In genomic region chr6:166627039-166627874, GRCh38 we compare ENCODE assay signal across 8 cellular contexts. TPM values are rescaled to one million over a fixed set of nuclear protein-coding genes. Genes with fewer than 3 reads are reported as not detected.
DNase-seq lines count a peak whose midpoint lies in the region; ATAC-seq and TF ChIP-seq lines count a peak whose summit lies in the region.

Gene RPS6KA2 (minus strand): TSS chr6:166627251. CDS start chr6:166627019, 232 bp downstream.

- H3K79me2 ChIP-seq in smooth muscle cell (ENCODE audit: low read depth), result peaks cover 3% of the 10 kb centered on the region

- CTCF ChIA-PET in activated B cell treated with CpG ODN at 0.5 μM for 24 hours (lab: Charles Lee), result interaction anchor here (0.7 to 1.2 kb wide), 5 partner anchors 139 to 494 kb away, joined by 3 to 4 read pairs (median 4); no protein-coding TSS in a partner anchor

- peak within 1 kb of the TSS; percentile 38 for H2AFZ ChIP-seq in smooth muscle cell (ENCODE audit: low read depth)

- ATAC-seq in GM18909 (IDR thresholded peaks at IDR 0.05; ENCODE audit: poor library complexity, unreplicated experiment) (peak; percentile 93), HG03159 (IDR thresholded peaks at IDR 0.05; ENCODE audit: unreplicated experiment) (peak; percentile 88), activated B cell treated with CpG ODN at 0.5 μM for 24 hours (ENCODE audit: low read depth) (peak; percentile 93)

- POLR2A ChIA-PET in activated B cell treated with CpG ODN at 0.5 μM for 24 hours (lab: Charles Lee), result interaction anchor here (0.7 to 2.5 kb wide), 14 partner anchors 14 to 1326 kb away, joined by 3 to 67 read pairs (median 4); partner anchors contain the start of gene RAMACL

- H3K4me2 ChIP-seq in smooth muscle cell, result peak within 1 kb of the TSS; percentile 93

- H3K27ac ChIP-seq in caudate nucleus (ENCODE audit: low read depth, low read length), result peak within 1 kb of the TSS; percentile 92
- H3K27ac ChIP-seq in smooth muscle cell (ENCODE audit: low read depth), result peak within 1 kb of the TSS; percentile 84

- no peaks in the 10 kb centered on the region for H3K36me3 ChIP-seq in smooth muscle cell (ENCODE audit: low read depth)

- intact Hi-C loops in activated B cell treated with CpG ODN at 0.5 μM for 24 hours (cut with micrococcal nuclease), result loop anchor here (1.0 to 10.0 kb wide), 13 partner anchors 11 to 420 kb away; partner anchors contain the start of genes CEP43 and SFT2D1

- H4K20me1 ChIP-seq in smooth muscle cell (ENCODE audit: low read depth), result no peaks in the 10 kb centered on the region

- no peaks in the 10 kb centered on the region for H3F3A ChIP-seq in smooth muscle cell (ENCODE audit: low read depth)

- TF ChIP-seq CTCF in activated B cell treated with CpG ODN at 0.5 μM for 24 hours (IDR thresholded peaks at IDR 0.05) (no peak), smooth muscle cell (IDR thresholded peaks at IDR 0.05; ENCODE audit: borderline replicate concordance, insufficient read depth, poor library complexity, severe bottlenecking) (no peak)

- DNase-seq in AG08396 (ENCODE audit: low spot score), result peak; percentile 98
- peak; percentile 95 for DNase-seq in NCI-H2227 (lab: John Stamatoyannopoulos, UW; ENCODE audit: unreplicated experiment)
- peak; percentile 100 for DNase-seq in activated B cell treated with CpG ODN at 0.5 μM for 24 hours
- peak; percentile 91 to 100 (median 100) for DNase-seq in caudate nucleus (lab: John Stamatoyannopoulos, UW)
- peak; percentile 97 for DNase-seq in iPS-NIHi7 (ENCODE audit: extremely low spot score)
- DNase-seq in smooth muscle cell (lab: John Stamatoyannopoulos, UW; ENCODE audit: unreplicated experiment), result peak; percentile 99

- no peaks in the 10 kb centered on the region for H3K27me3 ChIP-seq in smooth muscle cell (ENCODE audit: low read depth)

- H3K27me3 Mint-ChIP-seq in activated B cell treated with CpG ODN at 0.5 μM for 24 hours, result peaks cover 32% of the 10 kb centered on the region

- H3K4me1 Mint-ChIP-seq in activated B cell treated with CpG ODN at 0.5 μM for 24 hours, result peaks cover 22% of the 10 kb centered on the region

- H3K9ac ChIP-seq in smooth muscle cell (ENCODE audit: low read depth), result peak within 1 kb of the TSS; percentile 80

- no peaks in the 10 kb centered on the region for H3K9me3 Mint-ChIP-seq in activated B cell treated with CpG ODN at 0.5 μM for 24 hours

- H3K4me3 ChIP-seq in smooth muscle cell, result peak within 1 kb of the TSS; percentile 74

- H3K27ac Mint-ChIP-seq in activated B cell treated with CpG ODN at 0.5 μM for 24 hours, result peak within 1 kb of the TSS; percentile 91

- no peaks in the 10 kb centered on the region for H3K9me3 ChIP-seq in smooth muscle cell (replicated peaks; ENCODE audit: low read depth)

- H3K4me1 ChIP-seq in smooth muscle cell (ENCODE audit: low read depth), result peaks cover 7% of the 10 kb centered on the region

- H3K4me3 Mint-ChIP-seq in activated B cell treated with CpG ODN at 0.5 μM for 24 hours, result peak within 1 kb of the TSS; percentile 91

- WGBS in smooth muscle cell (ENCODE audit: low lambda C conversion rate), result 0% methylated on average over 26 of the region's 86 CpGs

- no peaks in the 10 kb centered on the region for H3K36me3 Mint-ChIP-seq in activated B cell treated with CpG ODN at 0.5 μM for 24 hours (ENCODE audit: low read depth)

RNA-seq across cellular contexts. Expression of gene RPS6KA2, which starts in this region (rescaled TPM):
- 13.9 and 14.4 TPM in 2 replicates for total RNA-seq in activated B cell treated with CpG ODN at 0.5 μM for 24 hours
- total RNA-seq in smooth muscle cell, result 7.8 and 10.5 TPM in 2 replicates
- 10.4 and 12.2 TPM in 2 replicates for polyA plus RNA-seq in smooth muscle cell

Comparison
In these comparisons a context has a peak if more than half of its experiments do, and no peak if none do; other contexts are left out.
1. Peak in every context shown above with its lines: DNase-seq, ATAC-seq, H3K4me3 ChIP-seq and H3K27ac ChIP-seq.